Comparison of ENCODE assay signal across 1 cellular context in the genomic region with DNA sequence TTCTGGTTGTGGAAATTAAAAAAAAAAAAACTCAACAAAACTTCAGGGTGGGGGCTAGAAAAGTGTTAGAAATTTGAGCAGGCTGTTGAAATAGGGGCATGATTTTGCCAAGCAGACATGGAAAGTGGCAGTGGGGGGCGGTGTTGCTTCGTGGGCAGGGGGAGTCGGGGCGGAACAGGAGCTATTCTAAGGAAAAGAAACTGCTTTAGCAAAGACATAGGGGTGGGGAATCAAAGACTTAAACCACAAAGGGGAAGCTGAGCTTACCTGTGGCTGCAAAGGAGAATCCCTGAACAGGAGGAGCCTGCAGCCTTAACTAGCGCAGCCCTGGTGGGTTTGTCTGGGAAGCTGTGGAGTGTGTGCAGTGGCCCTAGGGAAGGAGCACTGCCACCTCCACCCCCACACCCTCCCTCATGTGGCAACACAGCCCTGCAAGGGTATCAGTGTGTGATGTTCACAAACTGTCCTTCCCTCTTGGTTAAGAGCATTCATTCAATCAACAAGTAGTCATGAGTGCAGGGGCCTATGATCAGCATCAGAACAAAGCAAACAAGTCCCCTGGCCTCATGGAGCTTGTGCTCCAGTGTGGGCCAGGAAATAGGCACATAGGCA.
TF ChIP-seq lines count a peak whose summit lies in the region.

No MANE protein-coding gene starts in this region.

TF ChIP-seq in SK-N-SH, 30 proteins besides CTCF, POLR2A, EP300 and RAD21 (continued from another document):
- no peak for TF ChIP-seq POLR2AphosphoS5 (IDR thresholded peaks at IDR 0.05; ENCODE audit: low read depth, low read length)
- TF ChIP-seq, protein P1, sequence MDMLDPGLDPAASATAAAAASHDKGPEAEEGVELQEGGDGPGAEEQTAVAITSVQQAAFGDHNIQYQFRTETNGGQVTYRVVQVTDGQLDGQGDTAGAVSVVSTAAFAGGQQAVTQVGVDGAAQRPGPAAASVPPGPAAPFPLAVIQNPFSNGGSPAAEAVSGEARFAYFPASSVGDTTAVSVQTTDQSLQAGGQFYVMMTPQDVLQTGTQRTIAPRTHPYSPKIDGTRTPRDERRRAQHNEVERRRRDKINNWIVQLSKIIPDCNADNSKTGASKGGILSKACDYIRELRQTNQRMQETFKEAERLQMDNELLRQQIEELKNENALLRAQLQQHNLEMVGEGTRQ (IDR thresholded peaks at IDR 0.05; ENCODE audit: borderline replicate concordance, low read depth, low read length): no peak
- no peak for TF ChIP-seq FOSL2 (IDR thresholded peaks at IDR 0.05; ENCODE audit: borderline replicate concordance, low read depth)
- TF ChIP-seq GABPA (IDR thresholded peaks at IDR 0.05; ENCODE audit: low read depth): no peak
- no peak for TF ChIP-seq SMC3 (IDR thresholded peaks at IDR 0.05; ENCODE audit: low read depth, low read length)
- no peak for TF ChIP-seq FOXJ3 (CRISPR knock-in tag; IDR thresholded peaks at IDR 0.05)
- no peak for TF ChIP-seq TEAD4 (IDR thresholded peaks at IDR 0.05; ENCODE audit: borderline replicate concordance, insufficient read depth)
